ENCODE assay signal across 8 cellular contexts in genomic region chr2:202911513-202912341, GRCh38. TPM values are rescaled to one million over a fixed set of nuclear protein-coding genes. Genes with fewer than 3 reads are reported as not detected.
DNase-seq lines count a peak whose midpoint lies in the region; ATAC-seq, FAIRE-seq and TF ChIP-seq lines count a peak whose summit lies in the region.

Gene CARF, plus strand, starts transcription at chr2:202912275. Its CDS starts 29,628 bp downstream, at chr2:202941903.
Gene WDR12, minus strand, starts transcription at chr2:202911673. Its CDS starts 197 bp downstream, at chr2:202911476.

- H3K4me1 ChIP-seq in astrocyte (ENCODE audit: insufficient read depth, low read length) (no peaks in the 10 kb centered on the region), uterus (peaks cover 0 to 8% of the 10 kb centered on the region in 2 donors)

- H3K27ac Mint-ChIP-seq in astrocyte (ENCODE audit: unreplicated experiment): peak within 1 kb of the TSS; percentile 90

- H3K4me3 ChIP-seq in astrocyte (ENCODE audit: insufficient read depth, low read depth, low read length) (peak within 1 kb of the TSS; percentile 100), uterus (peak within 1 kb of the TSS; percentile 78 to 80)

- H3K9me3 ChIP-seq in astrocyte (ENCODE audit: insufficient read depth, low read depth, low read length) (no peaks in the 10 kb centered on the region), uterus (no peaks in the 10 kb centered on the region)

- H3K9ac ChIP-seq in astrocyte (ENCODE audit: low read length): peak within 1 kb of the TSS; percentile 99

- DNase-seq in GM18507 (ENCODE audit: extremely low spot score, insufficient read length, low read depth) (peak; percentile 81), NCI-H1930 (lab: John Stamatoyannopoulos, UW) (peak; percentile 83 to 93), T-helper 22 cell (ENCODE audit: low read depth) (peak; percentile 86), astrocyte (ENCODE audit: low read depth) (peak; percentile 92), hepatic stellate cell (ENCODE audit: low spot score) (peak; percentile 93), putamen (ENCODE audit: low spot score) (peak; percentile 96), uterus (peak; percentile 92)

- TF ChIP-seq POLR2A in uterus (IDR thresholded peaks at IDR 0.05): peak in 1 of 2 donors; percentile 53

- H3K36me3 ChIP-seq in astrocyte (ENCODE audit: insufficient read depth, low read length) (no peaks in the 10 kb centered on the region), uterus (no peaks in the 10 kb centered on the region)

- H3K9me3 Mint-ChIP-seq in astrocyte (ENCODE audit: unreplicated experiment): no peaks in the 10 kb centered on the region

- FAIRE-seq in GM18507 (lab: Jason Lieb, UNC) (peak; percentile 93), astrocyte (lab: Jason Lieb, UNC) (peak; percentile 13)

- no peaks in the 10 kb centered on the region for H3K27me3 Mint-ChIP-seq in astrocyte (ENCODE audit: low read depth, unreplicated experiment)

- peak within 1 kb of the TSS; percentile 95 for H2AFZ ChIP-seq in astrocyte (ENCODE audit: low read depth, low read length)

- peaks cover 3% of the 10 kb centered on the region for H4K20me1 ChIP-seq in astrocyte (ENCODE audit: insufficient read depth, low read length)

- intact Hi-C loops in uterus (cut with DNase I; ENCODE audit: low total_unique reads): no loop called here

- H3K27ac ChIP-seq in astrocyte (ENCODE audit: low read depth, low read length) (peak within 1 kb of the TSS; percentile 95), uterus (peak within 1 kb of the TSS; percentile 90 to 95)

- peak within 1 kb of the TSS; percentile 99 for H3K4me3 Mint-ChIP-seq in astrocyte (ENCODE audit: unreplicated experiment)

- no peaks in the 10 kb centered on the region for H3K36me3 Mint-ChIP-seq in astrocyte (ENCODE audit: low read depth, unreplicated experiment)

- peaks cover 43% of the 10 kb centered on the region for H3K79me2 ChIP-seq in astrocyte (ENCODE audit: insufficient read depth, low read length)

- peak; percentile 76 for ATAC-seq in HG02973 (IDR thresholded peaks at IDR 0.05; ENCODE audit: unreplicated experiment)

- H3K4me2 ChIP-seq in astrocyte (ENCODE audit: low read length): peak within 1 kb of the TSS; percentile 93

- H3K27me3 ChIP-seq in astrocyte (ENCODE audit: insufficient read depth, low read length) (no peaks in the 10 kb centered on the region), uterus (no peaks in the 10 kb centered on the region)

- TF ChIP-seq CTCF in astrocyte (IDR thresholded peaks at IDR 0.05; ENCODE audit: insufficient read depth, low read depth, low read length): no peak
- TF ChIP-seq CTCF in uterus (IDR thresholded peaks at IDR 0.05): no peak

- H3K4me1 Mint-ChIP-seq in astrocyte (ENCODE audit: low read depth, unreplicated experiment): peaks cover 8% of the 10 kb centered on the region

RNA-seq across cellular contexts. Expression of gene CARF, which starts in this region (rescaled TPM):
- total RNA-seq in astrocyte (3.6 and 5.3 TPM in 2 replicates), uterus (10 to 100 TPM in 3 of 4 donors, 1 to 10 TPM in 1; 5.0 to 26.1 (median 24.0) TPM)

RNA-seq across cellular contexts. Expression of gene WDR12, which starts in this region (rescaled TPM):
- total RNA-seq in astrocyte (53.5 and 60.6 TPM in 2 replicates), uterus (10 to 100 TPM in 2 of 4 donors, 1 to 10 TPM in 2; 2.9 to 31.0 (median 15.0) TPM)

Comparison
In these comparisons a context has a peak if more than half of its experiments do, and no peak if none do; other contexts are left out.
1. Peak in every context shown above with its lines: DNase-seq, ATAC-seq, H3K4me3 ChIP-seq and H3K27ac ChIP-seq.